Comparison of ENCODE assay signal across 8 cellular contexts in genomic region chr3:193872265-193872753, GRCh38.
DNase-seq lines count a peak whose midpoint lies in the region; ATAC-seq, FAIRE-seq and TF ChIP-seq lines count a peak whose summit lies in the region.

No MANE protein-coding gene starts in this region.

- H4K8ac ChIP-seq in neuronal stem cell (ENCODE audit: low read depth, low read length): no peak overlapping the region

- H3K18ac ChIP-seq in neuronal stem cell (ENCODE audit: low read length): no peak overlapping the region

- H3K9ac ChIP-seq in BLaER1 treated with 17β-estradiol and CSF1 and Interleukin-3, amounts not matched to agents 10 nM and 100 nM: no peak overlapping the region
- no peak overlapping the region for H3K9ac ChIP-seq in neuronal stem cell (ENCODE audit: low read depth, low read length, poor library complexity)

- no CpG with 5 or more reads among the region's 2 CpGs for WGBS in neuronal stem cell (ENCODE audit: extremely low coverage in 2 of 2, insufficient read length in 2 of 2, insufficient replicate concordance in 1 of 2), 2 donors

- intact Hi-C loops in posterior cingulate gyrus (cut with DNase I): no loop called here

- H2BK15ac ChIP-seq in neuronal stem cell (ENCODE audit: low read length): no peak overlapping the region

- TF ChIP-seq CTCF in brain microvascular endothelial cell (IDR thresholded peaks at IDR 0.05; ENCODE audit: low read depth, low read length, missing control alignments): no peak

- peak; percentile 46 for FAIRE-seq in HTR-8/SVneo (lab: Jason Lieb, UNC)

- H3K27ac ChIP-seq in BLaER1 treated with 17β-estradiol and CSF1 and Interleukin-3, amounts not matched to agents 10 nM and 100 nM: no peak overlapping the region; a peak in 2 of 22 replicates
- no peak overlapping the region for H3K27ac ChIP-seq in brain microvascular endothelial cell
- no peak overlapping the region for H3K27ac ChIP-seq in neuronal stem cell (replicated peaks; ENCODE audit: low read length)

- no peak for ATAC-seq in HG03521 (IDR thresholded peaks at IDR 0.05; ENCODE audit: unreplicated experiment)

- peaks cover 6 to 33% (median 25%) of the 10 kb centered on the region in 11 experiments; a peak in 20 of 22 replicates for H3K27me3 ChIP-seq in BLaER1 treated with 17β-estradiol and CSF1 and Interleukin-3, amounts not matched to agents 10 nM and 100 nM
- H3K27me3 ChIP-seq in brain microvascular endothelial cell (replicated peaks) (peaks cover 28% of the 10 kb centered on the region), neuronal stem cell (ENCODE audit: control insufficient read depth in 3 of 3, insufficient read depth in 3 of 3, low read depth in 1 of 3, low read length in 3 of 3) (no peaks in the 10 kb centered on the region)

- H4K20me1 ChIP-seq in BLaER1 treated with 17β-estradiol and CSF1 and Interleukin-3, amounts not matched to agents 10 nM and 100 nM: peaks cover 0 to 11% (median 0%) of the 10 kb centered on the region in 11 experiments; a peak in 3 of 22 replicates

- H3K36me3 ChIP-seq in BLaER1 treated with 17β-estradiol and CSF1 and Interleukin-3, amounts not matched to agents 10 nM and 100 nM: no peaks in the 10 kb centered on the region
- H3K36me3 ChIP-seq in brain microvascular endothelial cell (replicated peaks) (no peaks in the 10 kb centered on the region), neuronal stem cell (replicated peaks in 1 of 2; ENCODE audit: control insufficient read depth in 2 of 2, insufficient read depth in 2 of 2, low read length in 2 of 2) (no peaks in the 10 kb centered on the region)

- H2AFZ ChIP-seq in neuronal stem cell (ENCODE audit: low read length): no peak overlapping the region

- H3K79me1 ChIP-seq in neuronal stem cell (ENCODE audit: low read depth, low read length): peaks cover 2% of the 10 kb centered on the region

- peak overlapping the region in 9 of 11 experiments; percentile 3 to 60 (median 52); a peak in 14 of 22 replicates for H3K4me2 ChIP-seq in BLaER1 treated with 17β-estradiol and CSF1 and Interleukin-3, amounts not matched to agents 10 nM and 100 nM
- H3K4me2 ChIP-seq in neuronal stem cell (ENCODE audit: insufficient read depth, low read length, poor library complexity, severe bottlenecking): no peak overlapping the region

- H3K4ac ChIP-seq in neuronal stem cell (ENCODE audit: low read length): no peak overlapping the region

- H2BK120ac ChIP-seq in neuronal stem cell (ENCODE audit: low read depth, low read length): no peak overlapping the region

- peak; percentile 30 for DNase-seq in GM19238 (ENCODE audit: insufficient read length, low spot score)
- DNase-seq in HTR-8/SVneo (ENCODE audit: insufficient read length, low spot score): peak; percentile 66
- peak; percentile 92 for DNase-seq in brain microvascular endothelial cell
- DNase-seq in neuronal stem cell (ENCODE audit: low spot score): no peak
- no peak for DNase-seq in posterior cingulate gyrus
- DNase-seq in SHP77 (lab: John Stamatoyannopoulos, UW): no peak

- no peak overlapping the region for H3K4me3 ChIP-seq in BLaER1 treated with 17β-estradiol and CSF1 and Interleukin-3, amounts not matched to agents 10 nM and 100 nM
- H3K4me3 ChIP-seq in brain microvascular endothelial cell (ENCODE audit: low read depth, low read length) (no peak overlapping the region), neuronal stem cell (ENCODE audit: low read length in 2 of 2) (no peak overlapping the region)

- H3K4me1 ChIP-seq in BLaER1 treated with 17β-estradiol and CSF1 and Interleukin-3, amounts not matched to agents 10 nM and 100 nM: peaks cover 38 to 60% (median 48%) of the 10 kb centered on the region in 10 experiments
- H3K4me1 ChIP-seq in neuronal stem cell (ENCODE audit: control insufficient read depth in 2 of 2, insufficient read depth in 1 of 2, low read depth in 1 of 2, low read length in 2 of 2): peaks cover 24% of the 10 kb centered on the region in 2 donors

- peak overlapping the region; percentile 30 for H2AK5ac ChIP-seq in neuronal stem cell (ENCODE audit: low read depth, low read length)

- no peak overlapping the region for H4K91ac ChIP-seq in neuronal stem cell (ENCODE audit: low read depth, low read length, poor library complexity)

- H3K14ac ChIP-seq in neuronal stem cell (ENCODE audit: low read length): no peak overlapping the region

- H2BK5ac ChIP-seq in neuronal stem cell (ENCODE audit: low read length): no peak overlapping the region

- in situ Hi-C loops in brain microvascular endothelial cell (cut with HindIII; ENCODE audit: low pct_ligation_motif_present, low sequenced_read_pairs): no loop called here

- no peaks in the 10 kb centered on the region for H3K9me3 ChIP-seq in BLaER1 treated with 17β-estradiol and CSF1 and Interleukin-3, amounts not matched to agents 10 nM and 100 nM (replicated peaks in 1 of 11)
- no peaks in the 10 kb centered on the region for H3K9me3 ChIP-seq in neuronal stem cell (replicated peaks in 1 of 2; ENCODE audit: control insufficient read depth in 2 of 2, insufficient read depth in 1 of 2, low read depth in 1 of 2, low read length in 2 of 2)

- peak overlapping the region; percentile 5 for H2BK12ac ChIP-seq in neuronal stem cell (ENCODE audit: low read length)

- H3K23ac ChIP-seq in neuronal stem cell (ENCODE audit: low read depth, low read length, poor library complexity): no peak overlapping the region

Comparison
In these comparisons a context has a peak if more than half of its experiments do, and no peak if none do; other contexts are left out.
1. DNase-seq: peak in GM19238 (single experiment), HTR-8/SVneo (single experiment) and brain microvascular endothelial cell (single experiment); none in neuronal stem cell (single experiment), posterior cingulate gyrus (0 of 10) and SHP77 (0 of 2).